Comparison of ENCODE assay signal across 13 cellular contexts in the genomic region with DNA sequence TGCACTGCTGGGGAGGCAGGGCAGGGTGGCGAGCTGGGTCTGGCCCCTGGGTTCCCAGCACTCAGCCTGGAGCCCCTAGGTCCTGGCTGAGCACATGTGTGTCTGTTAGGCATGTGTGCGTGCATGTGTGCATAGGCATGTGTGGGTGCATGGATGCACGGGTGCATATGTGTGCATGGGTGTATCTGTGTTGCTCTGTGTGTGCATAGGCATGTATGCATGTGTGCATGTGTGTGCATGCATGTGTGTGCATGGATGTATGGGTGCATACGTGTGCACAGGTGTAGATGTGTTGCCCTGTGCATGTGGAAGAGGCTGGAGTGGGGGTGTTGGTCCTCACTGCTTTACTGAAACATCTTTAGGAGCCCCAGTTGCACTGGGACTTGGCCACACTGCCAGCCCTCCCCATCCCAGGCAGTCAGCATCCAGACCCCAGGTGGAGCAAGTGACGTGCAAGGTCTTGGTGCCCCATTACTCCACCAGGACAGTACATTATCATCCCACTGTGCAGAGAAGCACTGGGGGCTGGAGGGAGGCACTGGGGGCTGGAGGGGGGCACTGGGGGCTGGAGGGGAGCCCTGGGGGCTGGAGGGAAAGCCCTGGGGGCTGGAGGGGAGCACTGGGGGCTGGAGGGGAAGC. TPM values are rescaled to one million over a fixed set of nuclear protein-coding genes. Genes with fewer than 3 reads are reported as not detected.
DNase-seq lines count a peak whose midpoint lies in the region; ATAC-seq and TF ChIP-seq lines count a peak whose summit lies in the region.
"Had no signal": no experiment of that assay in that cellular context is flagged by ENCODE, and none has a peak within 500 bp of the region (broad histone marks: within the 10 kb centered on the region; RNA-seq: fewer than 3 reads in every experiment).

No MANE protein-coding gene starts in this region.

- H3K9me3 ChIP-seq in AG04450 (ENCODE audit: control insufficient read depth, insufficient read depth, low read length), result no peaks in the 10 kb centered on the region; the same call in 1 of the 2 replicates
- no peaks in the 10 kb centered on the region for H3K9me3 ChIP-seq in naive thymus-derived CD4-positive, alpha-beta T cell (ENCODE audit: control insufficient read depth in 2 of 3, low read length in 3 of 3)

- no peaks in the 10 kb centered on the region for H3K9me2 ChIP-seq in GM23338 (ENCODE audit: insufficient read depth)

- H3K36me3 ChIP-seq in GM23338 (ENCODE audit: insufficient read depth), result no peaks in the 10 kb centered on the region
- H3K36me3 ChIP-seq in naive thymus-derived CD4-positive, alpha-beta T cell (ENCODE audit: control insufficient read depth in 2 of 3, insufficient read depth in 3 of 3, low read length in 3 of 3), result no peaks in the 10 kb centered on the region

- TF ChIP-seq CTCF in AG04450 (IDR thresholded peaks at IDR 0.05; ENCODE audit: low read depth, low read length) (no peak), GM23338 (conservative IDR thresholded peaks at IDR 0.05; ENCODE audit: low read depth in 2 of 2) (no peak), brain (conservative IDR thresholded peaks at IDR 0.05) (no peak)

- H2AFZ ChIP-seq in GM23338, result no peak overlapping the region

- H3K27me3 Mint-ChIP-seq in GM23338 (ENCODE audit: insufficient read depth, low read depth, poor library complexity) (peaks cover 11% of the 10 kb centered on the region), brain (no peaks in the 10 kb centered on the region)
- no peaks in the 10 kb centered on the region for H3K27me3 Mint-ChIP-seq in naive thymus-derived CD4-positive, alpha-beta T cell
- H3K27me3 Mint-ChIP-seq: activated naive CD8-positive, alpha-beta T cell treated with anti-CD3 and anti-CD28 coated beads, Interleukin-2, amount 10 ng/mL, durations not matched to agents 7 days and 5 days had no signal

- POLR2A ChIA-PET in AG04450 (lab: Yijun Ruan, JAX), result interaction anchor here (0.6 to 1.9 kb wide), 3 partner anchors 22 to 30 kb away, joined by 3 to 17 read pairs (median 6); no protein-coding TSS in a partner anchor
- POLR2A ChIA-PET in naive thymus-derived CD4-positive, alpha-beta T cell (lab: Charles Lee), result no interaction called here

- ATAC-seq in GM23338 (no peak), GM21786 (IDR thresholded peaks at IDR 0.05; ENCODE audit: unreplicated experiment) (no peak), HG03354 (IDR thresholded peaks at IDR 0.05; ENCODE audit: poor library complexity, severe bottlenecking, unreplicated experiment) (no peak)
- ATAC-seq in naive thymus-derived CD4-positive, alpha-beta T cell, result no peak

- H3K4me3 ChIP-seq in AG04450 (ENCODE audit: low read depth, low read length), result no peak overlapping the region
- H3K4me3 ChIP-seq in GM23338, result no peak overlapping the region
- no peak overlapping the region for H3K4me3 ChIP-seq in naive thymus-derived CD4-positive, alpha-beta T cell (ENCODE audit: low read length)

- H3K4me2 ChIP-seq in GM23338, result peak overlapping the region; percentile 69; the same call in 1 of the 2 replicates

- no peaks in the 10 kb centered on the region for H3K79me2 ChIP-seq in GM23338 (replicated peaks; ENCODE audit: insufficient read depth)

- DNase-seq in AG04450 (ENCODE audit: low read depth, low spot score) (no peak), GM23338 (ENCODE audit: low spot score) (no peak), NCI-H446 treated with DMSO at 0.1 percent for 48 hours (lab: John Stamatoyannopoulos, UW) (no peak)
- no peak for DNase-seq in naive thymus-derived CD4-positive, alpha-beta T cell
- no peak for DNase-seq in activated CD4-positive, CD25-positive, alpha-beta regulatory T cell (lab: John Stamatoyannopoulos, UW)
- DNase-seq: activated naive CD8-positive, alpha-beta T cell treated with anti-CD3 and anti-CD28 coated beads, Interleukin-2, amount 10 ng/mL, durations not matched to agents 7 days and 5 days; kidney had no signal

- 0 out of 3 replicates have a peak overlapping the region, but pooled peaks have one; percentile 23 for H3K4me3 Mint-ChIP-seq in GM23338
- peak overlapping the region in 2 of 5 experiments; percentile 26 to 54 for H3K4me3 Mint-ChIP-seq in brain
- peak overlapping the region in 9 of 10 donors; percentile 4 to 72 (median 44) for H3K4me3 Mint-ChIP-seq in naive thymus-derived CD4-positive, alpha-beta T cell
- H3K4me3 Mint-ChIP-seq: activated naive CD8-positive, alpha-beta T cell treated with anti-CD3 and anti-CD28 coated beads, Interleukin-2, amount 10 ng/mL, durations not matched to agents 7 days and 5 days; dendritic cell treated with granulocyte-macrophage colony-stimulating factor and Interleukin-4, amounts not matched to agents 40 ng/mL and 50 ng/mL, for 4 days had no signal

- intact Hi-C loops in naive thymus-derived CD4-positive, alpha-beta T cell (cut with micrococcal nuclease), result no loop called here

- H3K27ac Mint-ChIP-seq in GM23338 (no peak overlapping the region), brain (peak overlapping the region in 4 of 5 experiments; percentile 14 to 93 (median 58))
- peak overlapping the region in 2 of 9 donors; percentile 29 to 74 for H3K27ac Mint-ChIP-seq in naive thymus-derived CD4-positive, alpha-beta T cell
- H3K27ac Mint-ChIP-seq: activated naive CD8-positive, alpha-beta T cell treated with anti-CD3 and anti-CD28 coated beads, Interleukin-2, amount 10 ng/mL, durations not matched to agents 7 days and 5 days; dendritic cell treated with granulocyte-macrophage colony-stimulating factor and Interleukin-4, amounts not matched to agents 40 ng/mL and 50 ng/mL, for 4 days had no signal

- H3K4me1 Mint-ChIP-seq in GM23338 (peaks cover 11% of the 10 kb centered on the region), brain (peaks cover 33% of the 10 kb centered on the region)
- H3K4me1 Mint-ChIP-seq in naive thymus-derived CD4-positive, alpha-beta T cell, result peaks cover 0 to 15% (median 8%) of the 10 kb centered on the region in 7 donors

- H3K36me3 Mint-ChIP-seq in GM23338 (ENCODE audit: low read depth), result no peaks in the 10 kb centered on the region
- no peaks in the 10 kb centered on the region for H3K36me3 Mint-ChIP-seq in brain
- H3K36me3 Mint-ChIP-seq in naive thymus-derived CD4-positive, alpha-beta T cell, result no peaks in the 10 kb centered on the region
- H3K36me3 Mint-ChIP-seq: activated naive CD8-positive, alpha-beta T cell treated with anti-CD3 and anti-CD28 coated beads, Interleukin-2, amount 10 ng/mL, durations not matched to agents 7 days and 5 days had no signal

- CTCF ChIA-PET in AG04450 (lab: Charles Lee), result interaction anchor here (0.7 kb wide), 1 partner anchor 13 kb away, joined by 3 read pairs; no protein-coding TSS in a partner anchor
- CTCF ChIA-PET in naive thymus-derived CD4-positive, alpha-beta T cell (lab: Charles Lee), result no interaction called here

- H3K27me3 ChIP-seq in AG04450 (ENCODE audit: control insufficient read depth, insufficient read depth, low read length) (no peaks in the 10 kb centered on the region), GM23338 (ENCODE audit: insufficient read depth) (no peaks in the 10 kb centered on the region)
- no peaks in the 10 kb centered on the region for H3K27me3 ChIP-seq in naive thymus-derived CD4-positive, alpha-beta T cell (ENCODE audit: control insufficient read depth in 2 of 2, insufficient read depth in 2 of 2, low read length in 2 of 2)
- H3K27me3 ChIP-seq: foreskin keratinocyte had no signal

- H3K9me3 Mint-ChIP-seq in GM23338 (no peaks in the 10 kb centered on the region), brain (peaks cover 0 to 2% (median 0%) of the 10 kb centered on the region in 5 experiments)
- H3K9me3 Mint-ChIP-seq in naive thymus-derived CD4-positive, alpha-beta T cell, result no peaks in the 10 kb centered on the region
- H3K9me3 Mint-ChIP-seq: activated naive CD8-positive, alpha-beta T cell treated with anti-CD3 and anti-CD28 coated beads, Interleukin-2, amount 10 ng/mL, durations not matched to agents 7 days and 5 days; dendritic cell treated with granulocyte-macrophage colony-stimulating factor and Interleukin-4, amounts not matched to agents 40 ng/mL and 50 ng/mL, for 4 days had no signal

- no peaks in the 10 kb centered on the region for H4K20me1 ChIP-seq in GM23338 (replicated peaks; ENCODE audit: insufficient read depth)

- H3K4me1 ChIP-seq in GM23338 (ENCODE audit: insufficient read depth), result peaks cover 11% of the 10 kb centered on the region
- H3K4me1 ChIP-seq in naive thymus-derived CD4-positive, alpha-beta T cell (ENCODE audit: control insufficient read depth in 2 of 2, insufficient read depth in 2 of 2, low read length in 2 of 2), result peaks cover 12 to 13% of the 10 kb centered on the region in 2 donors
- H3K4me1 ChIP-seq: foreskin keratinocyte had no signal

- H3F3A ChIP-seq in GM23338 (replicated peaks; ENCODE audit: low read depth), result no peaks in the 10 kb centered on the region

- H3K27ac ChIP-seq in AG04450 (ENCODE audit: low read depth, low read length) (peak overlapping the region; percentile 77), GM23338 (ENCODE audit: low read depth) (no peak overlapping the region)
- no peak overlapping the region for H3K27ac ChIP-seq in naive thymus-derived CD4-positive, alpha-beta T cell (ENCODE audit: low read depth, low read length)
- H3K27ac ChIP-seq: foreskin keratinocyte had no signal

RNA-seq across cellular contexts. Expression of a gene that starts 10.4 kb away (rescaled TPM):
- polyA plus RNA-seq in AG04450 (2011; rRNA removed) (not detected in 2 replicates), GM23338 (2016; fragmentation: Nextera tagmentation; extraction: Ambion mirVana) (0.38 and 1.7 TPM in 2 replicates), brain (ENCODE audit: insufficient read depth, low read depth, low replicate concordance) (0.59 TPM)
- not detected in 2 replicates for polyA minus RNA-seq in AG04450 (2011; rRNA and poly(A)+ RNA removed)
- 0.93 and 2.3 TPM in 2 replicates for total RNA-seq in GM23338 (2014; rRNA removed; shearing (Covaris generic))
- not detected for total RNA-seq in naive thymus-derived CD4-positive, alpha-beta T cell
- polyA plus RNA-seq in naive thymus-derived CD4-positive, alpha-beta T cell, result not detected
- total RNA-seq: activated naive CD8-positive, alpha-beta T cell treated with anti-CD3 and anti-CD28 coated beads, Interleukin-2, amount 10 ng/mL, durations not matched to agents 7 days and 5 days; foreskin keratinocyte; T-helper 1 cell treated with Interleukin-12 subunit alpha and Interleukin-12 subunit beta and Interleukin-4 antibody, amounts not matched to agents 30 ng/mL and 1 ng/mL, for 36 hours had no signal
- polyA plus RNA-seq: foreskin keratinocyte had no signal

RNA-seq across cellular contexts. Expression of a gene that starts 27.5 kb away (rescaled TPM):
- polyA plus RNA-seq in AG04450 (2011; rRNA removed) (7.5 and 10.6 TPM in 2 replicates), GM23338 (2016; fragmentation: Nextera tagmentation; extraction: Ambion mirVana) (10.0 and 11.2 TPM in 2 replicates), brain (ENCODE audit: insufficient read depth, low read depth, low replicate concordance) (3.7 TPM)
- 4.0 and 5.9 TPM in 2 replicates for polyA minus RNA-seq in AG04450 (2011; rRNA and poly(A)+ RNA removed)
- 15.7 and 18.4 TPM in 2 replicates for total RNA-seq in GM23338 (2014; rRNA removed; shearing (Covaris generic))
- total RNA-seq in naive thymus-derived CD4-positive, alpha-beta T cell, result 1 to 10 TPM in 1 of 5 experiments, under 1 TPM in 1, not detected in 3; 0.39 to 5.2 TPM
- not detected for polyA plus RNA-seq in naive thymus-derived CD4-positive, alpha-beta T cell

RNA-seq across cellular contexts. Expression of a gene that starts 42.6 kb away (rescaled TPM):
- 2,214 and 3,106 TPM in 2 replicates for polyA plus RNA-seq in AG04450 (2011; rRNA removed)
- 696 and 824 TPM in 2 replicates for polyA minus RNA-seq in AG04450 (2011; rRNA and poly(A)+ RNA removed)
- 3,617 and 4,677 TPM in 2 replicates for total RNA-seq in GM23338 (2014; rRNA removed; shearing (Covaris generic))
- polyA plus RNA-seq in GM23338 (2016; fragmentation: Nextera tagmentation; extraction: Ambion mirVana), result 3,489 and 3,901 TPM in 2 replicates
- 5,084 TPM for polyA plus RNA-seq in brain (ENCODE audit: insufficient read depth, low read depth, low replicate concordance)
- 1,000 to 10,000 TPM; 2,239 to 5,631 (median 5,332) TPM for total RNA-seq in naive thymus-derived CD4-positive, alpha-beta T cell
- 1,000 to 10,000 TPM; 6,375 to 8,810 TPM for polyA plus RNA-seq in naive thymus-derived CD4-positive, alpha-beta T cell

RNA-seq across cellular contexts. Expression of a gene that starts 54.4 kb away (rescaled TPM):
- polyA plus RNA-seq in AG04450 (2011; rRNA removed) (53.5 and 66.8 TPM in 2 replicates), GM23338 (2016; fragmentation: Nextera tagmentation; extraction: Ambion mirVana) (42.3 TPM in 2 replicates), brain (ENCODE audit: insufficient read depth, low read depth, low replicate concordance) (100 TPM)
- 54.6 and 79.3 TPM in 2 replicates for polyA minus RNA-seq in AG04450 (2011; rRNA and poly(A)+ RNA removed)
- 60.1 and 81.9 TPM in 2 replicates for total RNA-seq in GM23338 (2014; rRNA removed; shearing (Covaris generic))
- 10 to 100 TPM; 64.4 to 99.0 (median 65.9) TPM for total RNA-seq in naive thymus-derived CD4-positive, alpha-beta T cell
- polyA plus RNA-seq in naive thymus-derived CD4-positive, alpha-beta T cell, result 10 to 100 TPM; 54.7 to 61.6 TPM

RNA-seq across cellular contexts. Expression of a gene that starts 54.6 kb away (rescaled TPM):
- 2.3 and 2.4 TPM in 2 replicates for polyA plus RNA-seq in AG04450 (2011; rRNA removed)
- 1.9 and 3.2 TPM in 2 replicates for polyA minus RNA-seq in AG04450 (2011; rRNA and poly(A)+ RNA removed)
- total RNA-seq in GM23338 (2014; rRNA removed; shearing (Covaris generic)), result 5.8 and 6.6 TPM in 2 replicates
- 13.9 and 17.4 TPM in 2 replicates for polyA plus RNA-seq in GM23338 (2016; fragmentation: Nextera tagmentation; extraction: Ambion mirVana)
- polyA plus RNA-seq in brain (ENCODE audit: insufficient read depth, low read depth, low replicate concordance), result 37.2 TPM
- 10 to 100 TPM in 2 of 5 experiments, 1 to 10 TPM in 3; 6.4 to 17.0 (median 7.9) TPM for total RNA-seq in naive thymus-derived CD4-positive, alpha-beta T cell
- polyA plus RNA-seq in naive thymus-derived CD4-positive, alpha-beta T cell, result 1 to 10 TPM; 2.4 to 2.6 TPM
